In the genomic region with DNA sequence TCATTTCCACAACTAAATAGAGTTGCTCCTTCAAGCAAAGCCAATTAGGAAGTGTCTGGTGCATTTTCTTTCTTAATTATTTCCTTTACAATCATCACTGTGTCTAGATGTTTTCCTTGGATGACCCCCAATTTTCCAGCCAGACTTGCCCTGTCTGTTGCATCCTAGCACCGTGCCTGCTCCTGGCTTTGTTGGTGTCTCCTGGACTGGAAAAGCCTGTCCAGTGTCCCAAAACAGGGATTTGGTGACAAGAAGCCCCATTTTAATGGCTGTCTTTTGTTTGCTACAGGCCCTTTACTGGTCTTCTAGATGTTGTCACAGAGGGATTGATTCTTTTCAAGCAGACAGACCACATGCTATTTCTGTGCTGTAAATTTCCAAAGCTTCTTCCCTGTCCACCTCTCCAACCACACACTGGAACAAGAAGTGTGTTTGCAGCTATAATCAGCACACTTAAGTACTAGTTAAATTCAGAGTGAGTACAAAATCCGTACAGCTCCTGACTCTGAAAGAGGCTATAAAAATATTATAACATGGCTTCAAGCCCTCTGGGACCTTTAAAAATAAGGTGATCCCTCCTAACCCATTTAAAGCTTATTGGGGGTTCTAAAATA, we compare ENCODE assay signal across 17 cellular contexts. TPM values are rescaled to one million over a fixed set of nuclear protein-coding genes. Genes with fewer than 3 reads are reported as not detected.
DNase-seq lines count a peak whose midpoint lies in the region; ATAC-seq and TF ChIP-seq lines count a peak whose summit lies in the region.
"Had no signal": no experiment of that assay in that cellular context is flagged by ENCODE, and none has a peak within 500 bp of the region (broad histone marks: within the 10 kb centered on the region; RNA-seq: fewer than 3 reads in every experiment).

No MANE protein-coding gene starts in this region.

- H3K27ac Mint-ChIP-seq in brain, result peak overlapping the region; percentile 35 to 90 (median 85)
- H3K27ac Mint-ChIP-seq: IgD-negative memory B cell had no signal

- peak; percentile 83 for DNase-seq in NCI-H187 treated with DMSO at 0.1 percent for 48 hours (lab: John Stamatoyannopoulos, UW)
- DNase-seq in left colon, result no peak
- peak; percentile 62 for DNase-seq in superior temporal gyrus (ENCODE audit: extremely low spot score)
- DNase-seq in NCI-H1105 treated with DMSO at 0.1 percent for 48 hours (lab: John Stamatoyannopoulos, UW), result no peak
- DNase-seq in iPS-NIHi7 (ENCODE audit: extremely low spot score), result no peak
- DNase-seq: activated naive CD4-positive, alpha-beta T cell treated with anti-CD3 and anti-CD28 coated beads, Interleukin-2, amount 10 ng/mL, durations not matched to agents 7 days and 5 days; Calu3; kidney glomerular epithelial cell; NCI-H2081; NCI-H526 treated with DMSO at 0.1 percent for 48 hours; ovary; PC-3; stimulated activated CD4-positive, alpha-beta T cell treated with anti-CD3 and anti-CD28 coated beads, Interleukin-2, amount 100 ng/mL, for 48 hours; T-helper 9 cell had no signal

- intact Hi-C loops in left colon (cut with DNase I, micrococcal nuclease), result no loop called here

- no peaks in the 10 kb centered on the region for H3K27me3 Mint-ChIP-seq in brain
- H3K27me3 Mint-ChIP-seq: activated naive CD4-positive, alpha-beta T cell treated with anti-CD3 and anti-CD28 coated beads, Interleukin-2, amount 10 ng/mL, durations not matched to agents 7 days and 5 days had no signal

- peaks cover 11% of the 10 kb centered on the region for H3K36me3 Mint-ChIP-seq in brain
- H3K36me3 Mint-ChIP-seq: IgD-negative memory B cell had no signal

- no peak overlapping the region for H3K4me3 Mint-ChIP-seq in brain
- H3K4me3 Mint-ChIP-seq: activated naive CD4-positive, alpha-beta T cell treated with anti-CD3 and anti-CD28 coated beads, Interleukin-2, amount 10 ng/mL, durations not matched to agents 7 days and 5 days; IgD-negative memory B cell had no signal

- H3K9me3 Mint-ChIP-seq in brain, result no peaks in the 10 kb centered on the region
- H3K9me3 Mint-ChIP-seq: activated naive CD4-positive, alpha-beta T cell treated with anti-CD3 and anti-CD28 coated beads, Interleukin-2, amount 10 ng/mL, durations not matched to agents 7 days and 5 days; IgD-negative memory B cell had no signal

- H3K4me1 Mint-ChIP-seq in brain, result peaks cover 83% of the 10 kb centered on the region
- H3K4me1 Mint-ChIP-seq: IgD-negative memory B cell had no signal

- peak; percentile 34 for ATAC-seq in left colon
- ATAC-seq in HG03159 (IDR thresholded peaks at IDR 0.05; ENCODE audit: unreplicated experiment), result no peak
- ATAC-seq: PC-3 had no signal

- TF ChIP-seq CTCF in brain (conservative IDR thresholded peaks at IDR 0.05), result no peak

RNA-seq across cellular contexts. Expression of gene RNF144A, which starts 38.4 kb away (rescaled TPM):
- polyA plus RNA-seq in brain (ENCODE audit: insufficient read depth, low read depth, low replicate concordance), result 27.5 TPM
- 10 to 100 TPM; 20.7 to 21.2 TPM for total RNA-seq in left colon

Comparison
In these comparisons a context has a peak if more than half of its experiments do, and no peak if none do; other contexts are left out.
1. DNase-seq: peak in NCI-H187 treated with DMSO at 0.1 percent for 48 hours (single experiment) and superior temporal gyrus (single experiment); none in left colon (0 of 2), NCI-H1105 treated with DMSO at 0.1 percent for 48 hours (single experiment) and iPS-NIHi7 (single experiment).